Comparison of ENCODE assay signal across 9 cellular contexts in the genomic region with DNA sequence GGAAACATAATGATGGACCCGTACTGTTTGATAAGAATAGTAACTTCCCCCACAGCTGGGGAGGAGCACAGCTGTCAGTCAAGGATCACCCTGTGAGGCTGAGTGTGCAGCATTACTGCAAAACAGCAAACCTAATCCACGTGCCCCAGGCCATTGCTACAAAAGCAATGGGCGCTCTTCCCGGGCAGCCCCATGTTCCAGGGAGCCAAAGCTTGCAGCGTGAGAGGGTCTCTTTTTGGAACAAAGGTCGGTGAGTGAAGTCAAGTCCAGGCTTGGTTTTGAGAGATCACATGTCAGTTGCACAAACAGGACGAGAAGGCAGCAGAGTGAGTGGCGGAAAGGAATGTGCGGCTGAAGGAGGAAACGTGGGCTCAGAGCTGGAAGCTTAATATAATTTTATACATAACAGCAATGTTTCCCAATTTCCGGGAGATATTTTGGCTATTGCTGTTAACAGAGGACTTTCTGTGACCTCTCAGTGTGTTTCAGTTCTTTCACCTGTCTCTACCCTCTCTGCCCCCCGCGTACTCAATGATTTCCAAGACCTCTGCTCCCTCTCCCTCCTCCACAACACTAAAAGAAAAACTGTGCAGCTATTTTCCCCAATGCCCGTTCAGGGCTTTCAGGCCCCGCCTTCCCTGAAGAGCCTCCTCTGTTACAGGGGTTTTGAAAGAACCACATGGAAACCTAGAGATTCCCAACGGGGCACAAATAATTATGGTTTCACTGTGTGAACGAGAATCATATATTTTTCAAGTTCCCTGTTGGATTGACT.
A peak's percentile ranks its signal among the peaks of the same experiment; 100 is the strongest.
DNase-seq lines count a peak whose midpoint lies in the region; ATAC-seq, FAIRE-seq and TF ChIP-seq lines count a peak whose summit lies in the region.
"Had no signal": no experiment of that assay in that cellular context is flagged by ENCODE, and none has a peak within 500 bp of the region (broad histone marks: within the 10 kb centered on the region; RNA-seq: fewer than 3 reads in every experiment).

No MANE protein-coding gene starts in this region.

- no peaks in the 10 kb centered on the region for H4K20me1 ChIP-seq in K562 (replicated peaks; ENCODE audit: control insufficient read depth, insufficient read depth, low read length)

- peaks cover 18 to 40% of the 10 kb centered on the region in 2 experiments for H3K27me3 ChIP-seq in K562 (ENCODE audit: control insufficient read depth in 2 of 2, insufficient read depth in 2 of 2, low read length in 2 of 2)
- H3K27me3 ChIP-seq in ascending aorta, result no peaks in the 10 kb centered on the region

- no peak for TF ChIP-seq EP300 in K562 (IDR thresholded peaks at IDR 0.05; ENCODE audit: low read length)

- DNase-seq in AML-193 (lab: John Stamatoyannopoulos, UW), result peak; percentile 63 to 68
- DNase-seq in HuH-7 (ENCODE audit: low spot score), result peak; percentile 43
- peak in 1 of 4 experiments; percentile 6 for DNase-seq in K562 (ENCODE audit: extremely low read depth in 1 of 4, low spot score in 3 of 4)
- DNase-seq in midbrain (lab: John Stamatoyannopoulos, UW), result peak; percentile 2
- no peak for DNase-seq in ascending aorta (ENCODE audit: low spot score in 2 of 2)
- DNase-seq in SW 1271 (lab: John Stamatoyannopoulos, UW), result no peak
- DNase-seq in posterior cingulate gyrus, result no peak
- DNase-seq: NCI-H774 had no signal

- WGBS in K562 (ENCODE audit: insufficient coverage, low coverage, missing lambda C conversion rate), result 0% methylated on average over 17 of the region's 17 CpGs

- H3K36me3 ChIP-seq in K562 (ENCODE audit: control insufficient read depth, insufficient read depth, low read length) (no peaks in the 10 kb centered on the region), ascending aorta (no peaks in the 10 kb centered on the region)

- no peak overlapping the region; a peak in 1 of 4 replicates for H3K9ac ChIP-seq in K562 (ENCODE audit: insufficient read depth in 1 of 2, low read depth in 2 of 2, low read length in 2 of 2)

- POLR2A ChIA-PET in K562 (lab: Yijun Ruan, JAX), result interaction anchor here (0.7 kb wide), 1 partner anchor 1858 kb away, joined by 3 read pairs; no protein-coding TSS in a partner anchor

- CTCF ChIA-PET in K562 (lab: Yijun Ruan, JAX; ENCODE audit: low intra/inter-chr PET ratio), result no interaction called here

- no peak for FAIRE-seq in K562 (lab: Jason Lieb, UNC)

- no peak overlapping the region for H3K27ac ChIP-seq in K562 (ENCODE audit: extremely low read depth, low read depth, low read length)
- peak overlapping the region in 1 of 2 donors; percentile 39 for H3K27ac ChIP-seq in ascending aorta

- TF ChIP-seq CTCF in K562 (IDR thresholded peaks at IDR 0.05 in 2 of 3, conservative IDR thresholded peaks at IDR 0.05 in 1 of 3; ENCODE audit: insufficient read depth in 2 of 3, low read depth in 1 of 3, low read length in 3 of 3) (no peak), ascending aorta (IDR thresholded peaks at IDR 0.05) (no peak)

- no peaks in the 10 kb centered on the region for H3K4me1 ChIP-seq in K562 (replicated peaks in 1 of 2; ENCODE audit: control insufficient read depth in 2 of 2, insufficient read depth in 2 of 2, low read length in 2 of 2)
- peaks cover 0 to 6% of the 10 kb centered on the region in 2 donors for H3K4me1 ChIP-seq in ascending aorta

- peak overlapping the region; percentile 18; the same call in 1 of the 2 replicates for H3K4me2 ChIP-seq in K562 (ENCODE audit: insufficient read depth, low read length)

- TF ChIP-seq POLR2A in K562 (conservative IDR thresholded peaks at IDR 0.05), result no peak

- no peak for ATAC-seq in K562
- ATAC-seq in HG02970 (IDR thresholded peaks at IDR 0.05; ENCODE audit: low FRiP score, unreplicated experiment), result no peak

- H3K79me2 ChIP-seq in K562 (ENCODE audit: control insufficient read depth, insufficient read depth, low read length), result no peaks in the 10 kb centered on the region

- H3K9me3 ChIP-seq in K562 (replicated peaks; ENCODE audit: control insufficient read depth, insufficient read depth, low read depth, low read length) (no peaks in the 10 kb centered on the region), ascending aorta (no peaks in the 10 kb centered on the region)

- no peaks in the 10 kb centered on the region for H3K9me1 ChIP-seq in K562 (ENCODE audit: control insufficient read depth, insufficient read depth, low read length)

- in situ Hi-C loops in K562 (cut with MboI), result no loop called here

- intact Hi-C loops in K562 (cut with micrococcal nuclease), result no loop called here
- intact Hi-C loops in ascending aorta (cut with DNase I), result no loop called here
- intact Hi-C loops in posterior cingulate gyrus (cut with DNase I), result no loop called here

- no peak for TF ChIP-seq RAD21 in K562 (CRISPR knock-in tag; conservative IDR thresholded peaks at IDR 0.05 in 1 of 2, IDR thresholded peaks at IDR 0.05 in 1 of 2)

- H2AFZ ChIP-seq in K562 (ENCODE audit: low read depth, low read length), result no peak overlapping the region

- no TSS peak for BruUV-seq in K562 (replicated peaks; lab: Mats Ljungman, UMichigan)

- H3K4me3 ChIP-seq in K562 (no peak overlapping the region), ascending aorta (peak overlapping the region in 1 of 2 donors; percentile 47)

TF ChIP-seq in K562, 482 proteins besides CTCF, POLR2A, EP300 and RAD21 (continues in another document):
- TF ChIP-seq RFX7 (CRISPR knock-in tag; IDR thresholded peaks at IDR 0.05) (no peak), SIRT6 (IDR thresholded peaks at IDR 0.05; ENCODE audit: low read depth, low read length) (no peak), CBX2 (IDR thresholded peaks at IDR 0.05; ENCODE audit: insufficient read depth, low read length, poor library complexity, severe bottlenecking) (no peak), POLR2H (tag; IDR thresholded peaks at IDR 0.05; ENCODE audit: low read depth) (no peak), ZNF146 (CRISPR knock-in tag; IDR thresholded peaks at IDR 0.05; ENCODE audit: unreplicated experiment) (no peak), HDAC3 (IDR thresholded peaks at IDR 0.05; ENCODE audit: borderline replicate concordance, partially characterized antibody) (no peak), NELFE (IDR thresholded peaks at IDR 0.05; ENCODE audit: insufficient read depth, insufficient read length) (no peak), ZNF184 (CRISPR knock-in tag; IDR thresholded peaks at IDR 0.05) (no peak), RBM14 (IDR thresholded peaks at IDR 0.05; ENCODE audit: borderline replicate concordance, insufficient read depth, low read depth, low read length) (no peak), ZNF263 (CRISPR knock-in tag; IDR thresholded peaks at IDR 0.05; ENCODE audit: borderline replicate concordance) (peak; percentile 53), MED1 (CRISPR knock-in tag; IDR thresholded peaks at IDR 0.05; ENCODE audit: borderline replicate concordance) (no peak), MCM7 (IDR thresholded peaks at IDR 0.05) (no peak), TAF15 (IDR thresholded peaks at IDR 0.05; ENCODE audit: low read depth, low read length) (no peak), ZNF699 (CRISPR knock-in tag; IDR thresholded peaks at IDR 0.05; ENCODE audit: insufficient replicate concordance) (no peak), STAT5A (IDR thresholded peaks at IDR 0.05; ENCODE audit: borderline replicate concordance, low read length) (no peak), NEUROD1 (IDR thresholded peaks at IDR 0.05; ENCODE audit: borderline replicate concordance, low read depth, low read length, partially characterized antibody) (no peak), GTF2E2 (tag; IDR thresholded peaks at IDR 0.05) (no peak), ZNF174 (CRISPR knock-in tag; IDR thresholded peaks at IDR 0.05) (no peak)
- TF ChIP-seq, protein P1, sequence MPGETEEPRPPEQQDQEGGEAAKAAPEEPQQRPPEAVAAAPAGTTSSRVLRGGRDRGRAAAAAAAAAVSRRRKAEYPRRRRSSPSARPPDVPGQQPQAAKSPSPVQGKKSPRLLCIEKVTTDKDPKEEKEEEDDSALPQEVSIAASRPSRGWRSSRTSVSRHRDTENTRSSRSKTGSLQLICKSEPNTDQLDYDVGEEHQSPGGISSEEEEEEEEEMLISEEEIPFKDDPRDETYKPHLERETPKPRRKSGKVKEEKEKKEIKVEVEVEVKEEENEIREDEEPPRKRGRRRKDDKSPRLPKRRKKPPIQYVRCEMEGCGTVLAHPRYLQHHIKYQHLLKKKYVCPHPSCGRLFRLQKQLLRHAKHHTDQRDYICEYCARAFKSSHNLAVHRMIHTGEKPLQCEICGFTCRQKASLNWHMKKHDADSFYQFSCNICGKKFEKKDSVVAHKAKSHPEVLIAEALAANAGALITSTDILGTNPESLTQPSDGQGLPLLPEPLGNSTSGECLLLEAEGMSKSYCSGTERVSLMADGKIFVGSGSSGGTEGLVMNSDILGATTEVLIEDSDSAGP (CRISPR knock-in tag; IDR thresholded peaks at IDR 0.05), result no peak
- TF ChIP-seq, protein P2, sequence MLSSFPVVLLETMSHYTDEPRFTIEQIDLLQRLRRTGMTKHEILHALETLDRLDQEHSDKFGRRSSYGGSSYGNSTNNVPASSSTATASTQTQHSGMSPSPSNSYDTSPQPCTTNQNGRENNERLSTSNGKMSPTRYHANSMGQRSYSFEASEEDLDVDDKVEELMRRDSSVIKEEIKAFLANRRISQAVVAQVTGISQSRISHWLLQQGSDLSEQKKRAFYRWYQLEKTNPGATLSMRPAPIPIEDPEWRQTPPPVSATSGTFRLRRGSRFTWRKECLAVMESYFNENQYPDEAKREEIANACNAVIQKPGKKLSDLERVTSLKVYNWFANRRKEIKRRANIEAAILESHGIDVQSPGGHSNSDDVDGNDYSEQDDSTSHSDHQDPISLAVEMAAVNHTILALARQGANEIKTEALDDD (IDR thresholded peaks at IDR 0.05), result no peak
- TF ChIP-seq, protein P3, sequence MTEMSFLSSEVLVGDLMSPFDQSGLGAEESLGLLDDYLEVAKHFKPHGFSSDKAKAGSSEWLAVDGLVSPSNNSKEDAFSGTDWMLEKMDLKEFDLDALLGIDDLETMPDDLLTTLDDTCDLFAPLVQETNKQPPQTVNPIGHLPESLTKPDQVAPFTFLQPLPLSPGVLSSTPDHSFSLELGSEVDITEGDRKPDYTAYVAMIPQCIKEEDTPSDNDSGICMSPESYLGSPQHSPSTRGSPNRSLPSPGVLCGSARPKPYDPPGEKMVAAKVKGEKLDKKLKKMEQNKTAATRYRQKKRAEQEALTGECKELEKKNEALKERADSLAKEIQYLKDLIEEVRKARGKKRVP (CRISPR knock-in tag; IDR thresholded peaks at IDR 0.05), result 0 out of 2 replicates have a peak, but pooled peaks have one; percentile 15
- TF ChIP-seq, protein P4, sequence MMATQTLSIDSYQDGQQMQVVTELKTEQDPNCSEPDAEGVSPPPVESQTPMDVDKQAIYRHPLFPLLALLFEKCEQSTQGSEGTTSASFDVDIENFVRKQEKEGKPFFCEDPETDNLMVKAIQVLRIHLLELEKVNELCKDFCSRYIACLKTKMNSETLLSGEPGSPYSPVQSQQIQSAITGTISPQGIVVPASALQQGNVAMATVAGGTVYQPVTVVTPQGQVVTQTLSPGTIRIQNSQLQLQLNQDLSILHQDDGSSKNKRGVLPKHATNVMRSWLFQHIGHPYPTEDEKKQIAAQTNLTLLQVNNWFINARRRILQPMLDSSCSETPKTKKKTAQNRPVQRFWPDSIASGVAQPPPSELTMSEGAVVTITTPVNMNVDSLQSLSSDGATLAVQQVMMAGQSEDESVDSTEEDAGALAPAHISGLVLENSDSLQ (IDR thresholded peaks at IDR 0.05), result peak; percentile 90

Comparison
In these comparisons a context has a peak if more than half of its experiments do, and no peak if none do; other contexts are left out.
1. DNase-seq: peak in AML-193 (2 of 2), HuH-7 (single experiment) and midbrain (single experiment); none in ascending aorta (0 of 2), SW 1271 (0 of 2) and posterior cingulate gyrus (0 of 10).